8 cellular contexts compared by ENCODE assay signal in genomic region chr2:120231974-120232635, GRCh38. TPM values are rescaled to one million over a fixed set of nuclear protein-coding genes. Genes with fewer than 3 reads are reported as not detected.
A peak's percentile ranks its signal among the peaks of the same experiment; 100 is the strongest.
DNase-seq lines count a peak whose midpoint lies in the region; ATAC-seq, FAIRE-seq and TF ChIP-seq lines count a peak whose summit lies in the region.

No MANE protein-coding gene starts in this region.

- H3K9me1 ChIP-seq in IMR-90 (ENCODE audit: insufficient read depth, low read length) = no peaks in the 10 kb centered on the region

- no peak for TF ChIP-seq RAD21 in IMR-90 (IDR thresholded peaks at IDR 0.05; ENCODE audit: low read length)

- dilution Hi-C loops in IMR-90 (cut with HindIII; ENCODE audit: low sequenced_read_pairs, unreplicated experiment) = no loop called here

- H3K4me3 ChIP-seq in BLaER1 = peak overlapping the region; percentile 58
- peak overlapping the region; percentile 39 for H3K4me3 ChIP-seq in IMR-90 (ENCODE audit: insufficient read depth, low read depth, low read length)
- peak overlapping the region; percentile 32 to 62 for H3K4me3 ChIP-seq in small intestine (ENCODE audit: low read depth in 1 of 2, low read length in 2 of 2)

- no peak overlapping the region for H2BK5ac ChIP-seq in IMR-90 (ENCODE audit: low read depth, low read length, poor library complexity, severe bottlenecking)

- H3K56ac ChIP-seq in IMR-90 (ENCODE audit: extremely low read depth, insufficient read depth, low read length) = no peak overlapping the region

- no peak overlapping the region; the same call in 2 of the 3 replicates for H2BK15ac ChIP-seq in IMR-90 (ENCODE audit: low read depth, low read length)

- peak overlapping the region; percentile 14; the same call in 1 of the 2 replicates for H3K18ac ChIP-seq in IMR-90 (ENCODE audit: low read depth, low read length)

- H3K36me3 ChIP-seq in BLaER1 (no peaks in the 10 kb centered on the region), IMR-90 (ENCODE audit: control insufficient read depth, insufficient read depth, low read length) (no peaks in the 10 kb centered on the region), small intestine (ENCODE audit: control insufficient read depth in 2 of 2, insufficient read depth in 2 of 2, low read length in 2 of 2) (no peaks in the 10 kb centered on the region)

- peak overlapping the region; percentile 44 for H4K91ac ChIP-seq in IMR-90 (ENCODE audit: insufficient read depth, low read depth, low read length)

- peak overlapping the region; percentile 79 for H2BK120ac ChIP-seq in IMR-90 (ENCODE audit: low read depth, low read length)

- peak overlapping the region; percentile 29 for H2AK9ac ChIP-seq in IMR-90 (replicated peaks; ENCODE audit: low read depth, low read length, poor library complexity)

- H3K9me3 ChIP-seq in BLaER1 = no peaks in the 10 kb centered on the region
- no peaks in the 10 kb centered on the region for H3K9me3 ChIP-seq in IMR-90 (ENCODE audit: control insufficient read depth, insufficient read depth, low read length)
- H3K9me3 ChIP-seq in small intestine (ENCODE audit: control insufficient read depth, low read depth) = no peaks in the 10 kb centered on the region

- H3K23ac ChIP-seq in IMR-90 (ENCODE audit: low read depth, low read length) = peak overlapping the region; percentile 53; the same call in 1 of the 2 replicates

- H3K79me1 ChIP-seq in IMR-90 (ENCODE audit: low read depth in 1 of 2, low read length in 2 of 2) = no peaks in the 10 kb centered on the region

- 100% methylated on average over 1 of the region's 15 CpGs; no CpG with 5 or more reads in 1 of the 2 experiments for WGBS in IMR-90 (ENCODE audit: extremely low coverage in 2 of 2, insufficient read length in 1 of 2), 2 experiments
- WGBS in small intestine, 3 donors = 10 to 17% (median 12%) methylated on average over 15 of the region's 15 CpGs

- H2AK5ac ChIP-seq in IMR-90 (ENCODE audit: low read depth, low read length) = no peak overlapping the region

- H3K9ac ChIP-seq in BLaER1 (peak overlapping the region; percentile 72), IMR-90 (ENCODE audit: low read depth, low read length) (peak overlapping the region; percentile 61)

- no peak for TF ChIP-seq POLR2A in IMR-90 (IDR thresholded peaks at IDR 0.05; ENCODE audit: low read depth, low read length)

- FAIRE-seq in small intestine (lab: Jason Lieb, UNC) = no peak

- H3K14ac ChIP-seq in IMR-90 (replicated peaks; ENCODE audit: low read depth, low read length) = peak overlapping the region; percentile 86

- in situ Hi-C loops in IMR-90 (cut with MboI; ENCODE audit: low sequenced_read_pairs) = loop anchor here (25.0 kb wide), 1 partner anchor 995 kb away; no protein-coding TSS in a partner anchor

- peak; percentile 72 for ATAC-seq in GM19468 (IDR thresholded peaks at IDR 0.05; ENCODE audit: extremely low read depth, unreplicated experiment)
- peak; percentile 68 for ATAC-seq in IMR-90 (ENCODE audit: low read depth)
- peak; percentile 65 for ATAC-seq in foreskin keratinocyte

- peak overlapping the region; percentile 92 for H2AFZ ChIP-seq in IMR-90 (replicated peaks; ENCODE audit: low read length, poor library complexity)

- H3K4me2 ChIP-seq in BLaER1 (peak overlapping the region; percentile 77), IMR-90 (ENCODE audit: low read depth, low read length) (peak overlapping the region; percentile 71)

- peak overlapping the region; percentile 31 for H4K5ac ChIP-seq in IMR-90 (ENCODE audit: low read depth, low read length)

- peak overlapping the region; percentile 24; the same call in 1 of the 2 replicates for H3K4ac ChIP-seq in IMR-90 (ENCODE audit: low read depth, low read length)

- intact Hi-C loops in IMR-90 (cut with micrococcal nuclease) = no loop called here

- POLR2A ChIA-PET in IMR-90 (lab: Charles Lee; ENCODE audit: unreplicated experiment) = interaction anchor here (0.6 kb wide), 2 partner anchors 9 to 697 kb away, joined by 3 to 7 read pairs; partner anchors contain the start of gene TMEM185B

- DNase-seq in IMR-90 (peak; percentile 50), foreskin keratinocyte (peak in 1 of 2 donors; percentile 39), small intestine (peak; percentile 91), C1 segment of cervical spinal cord (lab: John Stamatoyannopoulos, UW) (no peak), HuH-7.5 (ENCODE audit: low spot score) (no peak)
- peak; percentile 44 to 52 (median 47) for DNase-seq in activated CD8-positive, alpha-beta memory T cell treated with anti-CD3 and anti-CD28 coated beads for 48 hours (ENCODE audit: low read depth in 2 of 3, low spot score in 2 of 3)

- H3K27ac ChIP-seq in BLaER1 (peak overlapping the region; percentile 52), IMR-90 (ENCODE audit: insufficient read depth, low read length) (no peak overlapping the region), foreskin keratinocyte (peak overlapping the region; percentile 46), small intestine (ENCODE audit: low read depth in 1 of 2, low read length in 1 of 2) (peak overlapping the region; percentile 96)

- peak overlapping the region; percentile 56 to 82; a peak in 3 of 4 replicates for H4K8ac ChIP-seq in IMR-90 (ENCODE audit: low read depth in 2 of 2, low read length in 2 of 2)

- H2BK20ac ChIP-seq in IMR-90 (ENCODE audit: low read depth, low read length) = peak overlapping the region; percentile 39; the same call in 1 of the 2 replicates

- TF ChIP-seq CTCF in IMR-90 (conservative IDR thresholded peaks at IDR 0.05; ENCODE audit: low read depth, low read length) (no peak), foreskin keratinocyte (conservative IDR thresholded peaks at IDR 0.05) (no peak)

- no peaks in the 10 kb centered on the region for H4K20me1 ChIP-seq in BLaER1
- no peaks in the 10 kb centered on the region; the same call in 1 of the 2 replicates for H4K20me1 ChIP-seq in IMR-90 (ENCODE audit: insufficient read depth, low read length)

- CTCF ChIA-PET in IMR-90 (lab: Yijun Ruan, JAX) = no interaction called here

- H3K4me1 ChIP-seq in BLaER1 (peaks cover 60% of the 10 kb centered on the region), IMR-90 (ENCODE audit: control insufficient read depth, insufficient read depth, low read length) (peaks cover 2% of the 10 kb centered on the region; the same call in 1 of the 2 replicates), foreskin keratinocyte (peaks cover 4% of the 10 kb centered on the region), small intestine (ENCODE audit: control insufficient read depth in 2 of 2, insufficient read depth in 1 of 2, low read depth in 1 of 2, low read length in 1 of 2) (peaks cover 0 to 2% of the 10 kb centered on the region in 2 donors)

- BruUV-seq in IMR-90 (replicated peaks; lab: Mats Ljungman, UMichigan) = no TSS peak

- H3K27me3 ChIP-seq in BLaER1 (no peaks in the 10 kb centered on the region), IMR-90 (ENCODE audit: control insufficient read depth, insufficient read depth, low read length) (peaks cover 4% of the 10 kb centered on the region; the same call in 1 of the 2 replicates), foreskin keratinocyte (no peaks in the 10 kb centered on the region), small intestine (ENCODE audit: control insufficient read depth in 2 of 2, insufficient read depth in 2 of 2, low read length in 2 of 2) (no peaks in the 10 kb centered on the region)

TF ChIP-seq in IMR-90, 13 proteins besides CTCF, POLR2A, EP300 and RAD21:
- no peak for TF ChIP-seq FOS (IDR thresholded peaks at IDR 0.05; ENCODE audit: low read depth, low read length)
- TF ChIP-seq CHD1 (IDR thresholded peaks at IDR 0.05; ENCODE audit: low read depth, low read length) = no peak
- TF ChIP-seq CEBPB (IDR thresholded peaks at IDR 0.05; ENCODE audit: low read depth, low read length) = no peak
- no peak for TF ChIP-seq MXI1 (IDR thresholded peaks at IDR 0.05; ENCODE audit: borderline replicate concordance, low read depth, low read length)
- no peak for TF ChIP-seq USF2 (IDR thresholded peaks at IDR 0.05; ENCODE audit: low read depth, low read length)
- no peak for TF ChIP-seq RFX5 (IDR thresholded peaks at IDR 0.05; ENCODE audit: low read depth, low read length)
- no peak for TF ChIP-seq SMC3 (IDR thresholded peaks at IDR 0.05; ENCODE audit: low read depth, low read length)
- no peak for TF ChIP-seq RCOR1 (IDR thresholded peaks at IDR 0.05; ENCODE audit: insufficient replicate concordance, low read length)
- no peak for TF ChIP-seq BHLHE40 (IDR thresholded peaks at IDR 0.05; ENCODE audit: low read depth, low read length)
- no peak for TF ChIP-seq MAFK (IDR thresholded peaks at IDR 0.05; ENCODE audit: low read depth, low read length)

RNA-seq across cellular contexts. Expression of gene TMEM185B, which starts 8.9 kb away (rescaled TPM):
- total RNA-seq in IMR-90 (2012; rRNA removed) (16.4 and 17.7 TPM in 2 replicates), foreskin keratinocyte (18.3 and 18.6 TPM in 2 replicates)
- polyA plus RNA-seq in IMR-90 (2012; rRNA removed) (25.2 and 26.1 TPM in 2 replicates), foreskin keratinocyte (10.7 and 11.4 TPM in 2 replicates), small intestine (10 to 100 TPM in 1 of 3 donors, 1 to 10 TPM in 2; 2.0 to 10.5 (median 3.2) TPM)
- 21.9 and 30.3 TPM in 2 replicates for polyA plus RNA-seq in IMR-90 (2012; cell fraction: cytosol; rRNA removed)
- polyA plus RNA-seq in IMR-90 (2012; cell fraction: nucleus; rRNA removed; ENCODE audit: low replicate concordance) = 8.1 and 11.7 TPM in 2 replicates

RNA-seq across cellular contexts. Expression of gene RALB, which starts 20.5 kb away (rescaled TPM):
- 53.6 and 75.3 TPM in 2 replicates for total RNA-seq in IMR-90 (2012; rRNA removed)
- 38.0 and 54.7 TPM in 2 replicates for polyA plus RNA-seq in IMR-90 (2012; rRNA removed)
- polyA plus RNA-seq in IMR-90 (2012; cell fraction: cytosol; rRNA removed) = 14.8 and 19.0 TPM in 2 replicates
- polyA plus RNA-seq in IMR-90 (2012; cell fraction: nucleus; rRNA removed; ENCODE audit: low replicate concordance) = 4.3 and 18.5 TPM in 2 replicates
- 49.4 and 57.4 TPM in 2 replicates for total RNA-seq in foreskin keratinocyte
- 44.7 and 47.8 TPM in 2 replicates for polyA plus RNA-seq in foreskin keratinocyte
- polyA plus RNA-seq in small intestine = 10 to 100 TPM; 61.8 to 75.7 (median 74.9) TPM

Comparison
In these comparisons a context has a peak if more than half of its experiments do, and no peak if none do; other contexts are left out.
1. DNase-seq: peak in IMR-90 (single experiment), activated CD8-positive, alpha-beta memory T cell treated with anti-CD3 and anti-CD28 coated beads for 48 hours (3 of 3) and small intestine (single experiment); none in C1 segment of cervical spinal cord (0 of 14) and HuH-7.5 (single experiment).
2. Peak in every context shown above with its lines, with median percentiles within 50 percentile points of each other: H3K4me3 ChIP-seq and ATAC-seq.